ENCODE assay signal across 23 cellular contexts in the genomic region with DNA sequence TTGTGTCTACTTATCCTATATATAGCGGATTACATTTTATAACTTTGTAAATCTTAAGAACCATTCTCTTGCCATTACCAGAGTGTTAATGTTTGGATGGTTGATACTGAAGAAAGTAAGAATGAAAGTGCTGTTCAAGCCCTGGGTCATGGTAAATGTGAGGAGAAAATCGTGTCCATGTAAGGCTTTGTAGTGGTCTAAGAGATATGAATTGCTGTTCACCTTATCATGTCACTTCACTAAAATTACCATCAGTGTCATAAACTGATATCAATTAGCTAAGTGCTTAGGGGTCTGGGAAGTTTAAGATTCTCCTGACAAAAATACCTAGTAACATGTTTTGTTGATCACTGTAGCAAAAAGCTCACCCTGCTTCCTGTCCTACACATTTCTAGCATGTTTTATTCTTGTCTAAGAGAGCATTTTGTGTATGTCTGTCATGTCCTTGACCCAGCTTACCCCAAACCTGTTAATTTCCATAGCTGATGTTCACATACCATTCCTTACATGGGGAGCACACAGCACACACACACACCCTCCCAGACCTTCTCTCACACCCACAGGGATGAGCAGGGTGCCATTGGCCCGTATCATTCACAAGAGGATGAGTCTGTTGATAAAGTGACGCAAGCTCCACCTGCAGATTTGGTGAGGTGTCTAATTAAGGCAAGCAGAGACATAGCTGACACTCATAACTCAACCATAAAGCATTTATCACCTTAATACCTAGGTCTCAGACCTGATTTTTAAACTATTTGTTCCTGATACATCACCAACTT.
"Had no signal": no experiment of that assay in that cellular context is flagged by ENCODE, and none has a peak within 500 bp of the region (broad histone marks: within the 10 kb centered on the region; RNA-seq: fewer than 3 reads in every experiment).

No MANE protein-coding gene starts in this region.

- H3K27ac ChIP-seq: ascending aorta, esophagus muscularis mucosa, pancreas, psoas muscle, testis, uterus had no signal

- DNase-seq: activated B cell treated with CpG ODN at 0.5 μM for 24 hours; activated CD8-positive, alpha-beta memory T cell treated with anti-CD3 and anti-CD28 coated beads for 24 hours; activated effector memory CD4-positive, alpha-beta T cell treated with Interleukin-2 at 50 U/mL for 16 hours; activated naive CD4-positive, alpha-beta T cell treated with anti-CD3 and anti-CD28 coated beads for 36 hours; activated naive CD8-positive, alpha-beta T cell treated with anti-CD3 and anti-CD28 coated beads for 36 hours; central memory CD4-positive, alpha-beta T cell; foreskin melanocyte; naive B cell; pancreas; psoas muscle; stimulated activated CD4-positive, alpha-beta T cell treated with anti-CD3 and anti-CD28 coated beads, Interleukin-12 subunit alpha, Interleukin-12 subunit beta, amount 100 ng/mL, for 4 hours; stimulated activated CD4-positive, alpha-beta T cell treated with anti-CD3 and anti-CD28 coated beads, Interleukin-4, amount 100 ng/mL, for 1 hour; stimulated activated naive CD8-positive, alpha-beta T cell treated with anti-CD3 and anti-CD28 coated beads, Interleukin-15, Interleukin-2, amounts not matched to agents 100 U/mL and 50 U/mL, for 24 hours; T-cell; testis; transverse colon; uterus had no signal

- H3K4me3 ChIP-seq: ascending aorta, esophagus muscularis mucosa, pancreas, psoas muscle, testis, transverse colon, uterus had no signal

- H3K4me3 Mint-ChIP-seq: activated B cell treated with CpG ODN at 0.5 μM for 24 hours; activated naive CD4-positive, alpha-beta T cell treated with anti-CD3 and anti-CD28 coated beads for 36 hours; activated naive CD8-positive, alpha-beta T cell treated with anti-CD3 and anti-CD28 coated beads for 36 hours; brain; mesothelial cell of epicardium; naive B cell; T-cell had no signal

- H3K4me1 ChIP-seq: ascending aorta, pancreas, psoas muscle, testis, uterus had no signal

- H3K27ac Mint-ChIP-seq: activated B cell treated with CpG ODN at 0.5 μM for 24 hours; activated naive CD4-positive, alpha-beta T cell treated with anti-CD3 and anti-CD28 coated beads for 36 hours; activated naive CD8-positive, alpha-beta T cell treated with anti-CD3 and anti-CD28 coated beads for 36 hours; mesothelial cell of epicardium; naive B cell; T-cell had no signal

- H3K27me3 Mint-ChIP-seq: activated B cell treated with CpG ODN at 0.5 μM for 24 hours, naive B cell had no signal

- H3K36me3 Mint-ChIP-seq: activated naive CD8-positive, alpha-beta T cell treated with anti-CD3 and anti-CD28 coated beads for 36 hours; naive B cell; T-cell had no signal

- FAIRE-seq: endothelial cell of umbilical vein, islet of Langerhans, pancreas had no signal

- ATAC-seq: pancreas; psoas muscle; stimulated activated naive CD8-positive, alpha-beta T cell treated with anti-CD3 and anti-CD28 coated beads, Interleukin-15, Interleukin-2, amounts not matched to agents 100 U/mL and 50 U/mL, for 24 hours; T-cell had no signal

- H3K9me3 ChIP-seq: ascending aorta, pancreas, psoas muscle, testis, uterus had no signal

- H3K4me1 Mint-ChIP-seq: naive B cell, T-cell had no signal

- H3K27me3 ChIP-seq: ascending aorta, esophagus muscularis mucosa, pancreas, testis, transverse colon, uterus had no signal

- H3K36me3 ChIP-seq: ascending aorta, esophagus muscularis mucosa, pancreas, transverse colon, uterus had no signal
